1 cellular context compared by ENCODE assay signal in the genomic region with DNA sequence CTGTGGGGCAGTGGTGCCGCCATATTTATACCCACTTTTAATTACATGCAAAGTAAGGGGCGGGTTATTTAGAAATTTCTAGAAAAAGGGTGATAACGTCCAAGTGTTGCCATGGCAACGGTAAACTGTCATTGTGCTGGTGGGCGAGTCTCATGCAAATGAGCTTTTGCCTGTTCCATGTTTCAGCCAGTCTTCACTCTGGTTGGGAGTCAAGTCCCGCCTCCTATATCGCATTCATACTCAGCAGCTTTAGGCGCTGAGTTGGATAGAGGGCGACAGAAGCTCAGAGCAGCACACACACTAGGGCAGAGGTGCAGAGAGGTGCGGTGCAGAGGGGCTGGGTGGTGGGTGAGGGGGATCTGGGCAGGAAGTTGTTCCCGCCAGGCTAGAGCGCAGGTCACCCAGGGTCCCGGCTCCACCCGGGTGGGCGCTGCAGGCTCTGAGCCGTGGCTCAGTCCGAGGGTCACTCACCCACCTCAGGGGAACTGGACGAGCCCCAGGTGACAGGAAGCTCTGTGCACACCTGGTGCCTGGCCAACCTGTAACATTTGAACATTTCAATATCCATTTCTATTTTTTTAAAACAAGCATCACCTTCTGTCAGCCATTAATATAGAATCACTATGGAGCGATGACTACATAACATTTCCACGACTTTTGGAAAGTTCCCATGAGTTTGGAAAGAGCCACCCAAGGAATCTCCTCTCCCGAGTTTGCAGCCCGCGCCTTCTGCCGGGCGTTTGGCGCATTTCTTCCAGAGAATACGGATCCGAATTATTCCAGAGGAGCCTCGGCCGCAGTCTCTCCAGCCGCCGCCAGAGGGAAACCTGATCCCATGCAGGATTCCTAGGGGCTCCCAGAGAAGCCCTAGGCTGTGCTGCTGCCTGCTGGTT.
TF ChIP-seq lines count a peak whose summit lies in the region.

No MANE protein-coding gene starts in this region.

TF ChIP-seq in liver, 16 proteins besides CTCF, POLR2A, EP300 and RAD21 (continued from another document):
- TF ChIP-seq EGR1 (IDR thresholded peaks at IDR 0.05; ENCODE audit: low read depth in 2 of 2): no peak
- TF ChIP-seq RXRA (IDR thresholded peaks at IDR 0.05): no peak
- no peak for TF ChIP-seq TAF1 (conservative IDR thresholded peaks at IDR 0.05)
